In genomic region chr12:40733871-40734270, GRCh38 we compare ENCODE assay signal across 1 cellular context.
TF ChIP-seq lines count a peak whose summit lies in the region.

No MANE protein-coding gene starts in this region.

TF ChIP-seq in WTC11, 78 proteins besides CTCF, POLR2A, EP300 and RAD21 (continued from another document):
- TF ChIP-seq ZNF532 (CRISPR knock-in tag; IDR thresholded peaks at IDR 0.05; ENCODE audit: borderline replicate concordance), result no peak
- TF ChIP-seq, protein P1, sequence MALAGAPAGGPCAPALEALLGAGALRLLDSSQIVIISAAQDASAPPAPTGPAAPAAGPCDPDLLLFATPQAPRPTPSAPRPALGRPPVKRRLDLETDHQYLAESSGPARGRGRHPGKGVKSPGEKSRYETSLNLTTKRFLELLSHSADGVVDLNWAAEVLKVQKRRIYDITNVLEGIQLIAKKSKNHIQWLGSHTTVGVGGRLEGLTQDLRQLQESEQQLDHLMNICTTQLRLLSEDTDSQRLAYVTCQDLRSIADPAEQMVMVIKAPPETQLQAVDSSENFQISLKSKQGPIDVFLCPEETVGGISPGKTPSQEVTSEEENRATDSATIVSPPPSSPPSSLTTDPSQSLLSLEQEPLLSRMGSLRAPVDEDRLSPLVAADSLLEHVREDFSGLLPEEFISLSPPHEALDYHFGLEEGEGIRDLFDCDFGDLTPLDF (CRISPR knock-in tag; IDR thresholded peaks at IDR 0.05), result no peak
